Comparison of ENCODE assay signal across 22 cellular contexts in the genomic region with DNA sequence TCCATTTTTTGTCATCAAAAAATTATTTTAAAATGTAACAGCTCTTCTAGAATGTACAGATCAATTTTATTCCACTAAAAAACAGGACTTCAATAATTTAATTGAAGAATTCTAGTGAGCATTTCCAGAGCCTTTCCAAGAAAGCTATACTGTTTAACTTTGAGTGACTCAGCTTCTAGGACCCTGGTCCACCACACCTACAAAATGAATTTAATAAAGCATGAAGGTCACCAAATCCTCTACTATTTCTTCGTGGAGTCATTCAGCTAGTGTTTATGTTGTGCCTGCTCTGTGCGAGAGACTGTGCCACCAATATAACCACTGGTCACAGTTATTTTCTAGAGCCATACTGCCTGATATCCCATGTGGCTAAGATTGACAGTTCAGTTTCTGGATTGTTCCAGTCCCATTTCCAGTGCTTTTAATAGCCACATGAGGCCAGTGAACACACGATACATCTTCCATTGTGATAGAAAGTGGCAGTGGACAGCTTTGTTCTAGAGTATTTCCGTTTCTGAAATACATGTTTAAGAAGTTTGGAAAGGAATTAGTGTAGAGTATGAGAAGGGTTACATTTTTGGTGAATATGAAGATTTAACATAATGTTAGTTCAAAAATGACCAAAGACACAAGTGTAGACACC.
"Had no signal": no experiment of that assay in that cellular context is flagged by ENCODE, and none has a peak within 500 bp of the region (broad histone marks: within the 10 kb centered on the region; RNA-seq: fewer than 3 reads in every experiment).

No MANE protein-coding gene starts in this region.

- H3K27ac ChIP-seq: colonic mucosa, gastrocnemius medialis, left ventricle myocardium inferior, neural progenitor cell, vagina had no signal

- H3K9me3 ChIP-seq: body of pancreas, colonic mucosa, gastrocnemius medialis, left ventricle myocardium inferior, vagina had no signal

- H2AFZ ChIP-seq: neural progenitor cell had no signal

- FAIRE-seq: TTC549 had no signal

- H3K27me3 Mint-ChIP-seq: activated B cell treated with CpG ODN at 0.5 μM for 24 hours; activated CD4-positive, alpha-beta memory T cell treated with anti-CD3 and anti-CD28 coated beads, Interleukin-2, amount 10 ng/mL, durations not matched to agents 7 days and 5 days; naive B cell had no signal

- H3K4me2 ChIP-seq: neural progenitor cell had no signal

- H3K27ac Mint-ChIP-seq: activated B cell treated with CpG ODN at 0.5 μM for 24 hours; activated CD4-positive, alpha-beta memory T cell treated with anti-CD3 and anti-CD28 coated beads, Interleukin-2, amount 10 ng/mL, durations not matched to agents 7 days and 5 days; activated naive CD4-positive, alpha-beta T cell treated with anti-CD3 and anti-CD28 coated beads for 36 hours; naive B cell; neural progenitor cell; T-helper 2 cell treated with Interferon-gamma antibody and Interleukin-4, amounts not matched to agents 5 μg/mL and 100 μg/mL, for 36 hours had no signal

- H3K4me1 Mint-ChIP-seq: activated B cell treated with CpG ODN at 0.5 μM for 24 hours, naive B cell had no signal

- H3K9me3 Mint-ChIP-seq: activated B cell treated with CpG ODN at 0.5 μM for 24 hours; activated naive CD4-positive, alpha-beta T cell treated with anti-CD3 and anti-CD28 coated beads for 36 hours; activated T-cell treated with anti-CD3 and anti-CD28 coated beads, Interleukin-2, amount 50 U/mL, for 4 hours; naive B cell; T-helper 2 cell treated with Interferon-gamma antibody and Interleukin-4, amounts not matched to agents 5 μg/mL and 100 μg/mL, for 36 hours had no signal

- H3K4me1 ChIP-seq: colonic mucosa, vagina had no signal

- H3K9ac ChIP-seq: neural progenitor cell had no signal

- H3K36me3 ChIP-seq: colonic mucosa, gastrocnemius medialis, left ventricle myocardium inferior, neural progenitor cell, vagina had no signal

- H3K27me3 ChIP-seq: body of pancreas, colonic mucosa, gastrocnemius medialis, neural progenitor cell, vagina had no signal

- DNase-seq: activated B cell treated with CpG ODN at 0.5 μM for 24 hours; activated CD4-positive, alpha-beta memory T cell treated with anti-CD3 and anti-CD28 coated beads, Interleukin-2, amount 10 ng/mL, durations not matched to agents 7 days and 5 days; activated CD4-positive, alpha-beta T cell treated with anti-CD3 and anti-CD28 coated beads for 48 hours; activated naive CD4-positive, alpha-beta T cell treated with anti-CD3 and anti-CD28 coated beads for 36 hours; activated T-cell treated with anti-CD3 and anti-CD28 coated beads, Interleukin-2, amount 50 U/mL, for 4 hours; body of pancreas; central memory CD4-positive, alpha-beta T cell; colonic mucosa; gastrocnemius medialis; left ventricle myocardium inferior; mammary epithelial cell; naive B cell; stimulated activated CD4-positive, alpha-beta T cell treated with anti-CD3 and anti-CD28 coated beads, Interleukin-12 subunit alpha, Interleukin-12 subunit beta, amount 100 ng/mL, for 4 hours; stimulated activated CD4-positive, alpha-beta T cell treated with anti-CD3 and anti-CD28 coated beads, Interleukin-1b, Interleukin-23, amount 100 ng/mL, for 48 hours; stimulated activated CD8-positive, alpha-beta memory T cell treated with anti-CD3 and anti-CD28 coated beads, Interleukin-4, amount 100 ng/mL, for 48 hours; stimulated activated naive CD4-positive, alpha-beta T cell treated with Interleukin-2 at 50 U/mL for 16 hours; trophoblast cell had no signal

- H3K4me3 ChIP-seq: body of pancreas, colonic mucosa, gastrocnemius medialis, left ventricle myocardium inferior, neural progenitor cell, vagina had no signal

- H3K4me3 Mint-ChIP-seq: activated B cell treated with CpG ODN at 0.5 μM for 24 hours; activated CD4-positive, alpha-beta memory T cell treated with anti-CD3 and anti-CD28 coated beads, Interleukin-2, amount 10 ng/mL, durations not matched to agents 7 days and 5 days; activated naive CD4-positive, alpha-beta T cell treated with anti-CD3 and anti-CD28 coated beads for 36 hours; activated T-cell treated with anti-CD3 and anti-CD28 coated beads, Interleukin-2, amount 50 U/mL, for 4 hours; naive B cell; neural progenitor cell; T-helper 2 cell treated with Interferon-gamma antibody and Interleukin-4, amounts not matched to agents 5 μg/mL and 100 μg/mL, for 36 hours had no signal

- ATAC-seq: activated T-cell treated with anti-CD3 and anti-CD28 coated beads, Interleukin-2, amount 50 U/mL, for 4 hours; body of pancreas; esophagus mucosa; gastrocnemius medialis had no signal
